8 cellular contexts compared by ENCODE assay signal in genomic region chr21:42465008-42465878, GRCh38.
DNase-seq lines count a peak whose midpoint lies in the region; ATAC-seq lines count a peak whose summit lies in the region.

No MANE protein-coding gene starts in this region.

- DNase-seq in activated CD8-positive, alpha-beta memory T cell treated with anti-CD3 and anti-CD28 coated beads, Interleukin-2, amount 50 U/mL, for 48 hours, result peak; percentile 51
- peak; percentile 32 for DNase-seq in non-pigmented ciliary epithelial cell (ENCODE audit: low read depth)
- no peak for DNase-seq in NCI-H146 treated with DMSO at 0.1 percent for 48 hours (lab: John Stamatoyannopoulos, UW; ENCODE audit: unreplicated experiment)
- DNase-seq in DMS79 treated with DMSO at 0.1 percent for 48 hours (lab: John Stamatoyannopoulos, UW), result no peak
- DNase-seq in HuH-7 (ENCODE audit: low spot score), result no peak

- ATAC-seq in GM18511 (IDR thresholded peaks at IDR 0.05; ENCODE audit: unreplicated experiment) (peak; percentile 43), HG03354 (IDR thresholded peaks at IDR 0.05; ENCODE audit: poor library complexity, severe bottlenecking, unreplicated experiment) (peak; percentile 27), HG02840 (IDR thresholded peaks at IDR 0.05; ENCODE audit: low FRiP score, unreplicated experiment) (no peak)

Comparison
In these comparisons a context has a peak if more than half of its experiments do, and no peak if none do; other contexts are left out.
1. DNase-seq: peak in activated CD8-positive, alpha-beta memory T cell treated with anti-CD3 and anti-CD28 coated beads, Interleukin-2, amount 50 U/mL, for 48 hours (single experiment) and non-pigmented ciliary epithelial cell (single experiment); none in NCI-H146 treated with DMSO at 0.1 percent for 48 hours (single experiment), DMS79 treated with DMSO at 0.1 percent for 48 hours (single experiment) and HuH-7 (single experiment).